In genomic region chr17:64357191-64357981, GRCh38 we compare ENCODE assay signal across 9 cellular contexts. TPM values are rescaled to one million over a fixed set of nuclear protein-coding genes. Genes with fewer than 3 reads are reported as not detected.
DNase-seq lines count a peak whose midpoint lies in the region; ATAC-seq and TF ChIP-seq lines count a peak whose summit lies in the region.
"Had no signal": no experiment of that assay in that cellular context is flagged by ENCODE, and none has a peak within 500 bp of the region (broad histone marks: within the 10 kb centered on the region; RNA-seq: fewer than 3 reads in every experiment).

No MANE protein-coding gene starts in this region.

- WGBS in prostate gland, result 72% methylated on average over 11 of the region's 11 CpGs

- no peaks in the 10 kb centered on the region for H3K36me3 ChIP-seq in prostate gland
- H3K36me3 ChIP-seq: thoracic aorta had no signal

- H3K4me3 ChIP-seq in cardiac fibroblast (replicated peaks in 1 of 2; ENCODE audit: low read depth in 2 of 2, low read length in 2 of 2) (no peak overlapping the region), prostate gland (no peak overlapping the region)
- H3K4me3 ChIP-seq: thoracic aorta had no signal

- H3K4me1 ChIP-seq in prostate gland (replicated peaks), result no peaks in the 10 kb centered on the region

- ATAC-seq in GM21576 (IDR thresholded peaks at IDR 0.05; ENCODE audit: unreplicated experiment) (no peak), GM19351 (IDR thresholded peaks at IDR 0.05; ENCODE audit: unreplicated experiment) (no peak)

- intact Hi-C loops in prostate gland (cut with DNase I), result loop anchor here (2.0 kb wide), 1 partner anchor 31 kb away; no protein-coding TSS in a partner anchor

- no peaks in the 10 kb centered on the region for H3K9me3 ChIP-seq in prostate gland
- H3K9me3 ChIP-seq: thoracic aorta had no signal

- no peak overlapping the region for H3K27ac ChIP-seq in prostate gland
- H3K27ac ChIP-seq: thoracic aorta had no signal

- peak; percentile 24 for TF ChIP-seq CTCF in cardiac fibroblast (IDR thresholded peaks at IDR 0.05; ENCODE audit: low read depth, low read length)
- TF ChIP-seq CTCF in prostate gland (IDR thresholded peaks at IDR 0.05), result no peak

- no peaks in the 10 kb centered on the region for H3K27me3 ChIP-seq in prostate gland (replicated peaks; ENCODE audit: insufficient read depth)

- TF ChIP-seq POLR2A in prostate gland (IDR thresholded peaks at IDR 0.05), result no peak

- DNase-seq in AG20443 (ENCODE audit: low spot score) (peak; percentile 95), NCI-H2171 (lab: John Stamatoyannopoulos, UW) (peak; percentile 80), cardiac fibroblast (ENCODE audit: low read depth in 2 of 2) (peak; percentile 99), middle frontal gyrus (ENCODE audit: extremely low spot score, low spot score) (peak; percentile 67), prostate gland (ENCODE audit: low spot score) (no peak)
- no peak for DNase-seq in activated CD4-positive, alpha-beta T cell treated with anti-CD3 and anti-CD28 coated beads for 48 hours

RNA-seq across cellular contexts. Expression of gene PECAM1, which starts 33.3 kb away (rescaled TPM):
- 10 to 100 TPM; 22.0 to 57.9 TPM for total RNA-seq in prostate gland

Comparison
In these comparisons a context has a peak if more than half of its experiments do, and no peak if none do; other contexts are left out.
1. DNase-seq: peak in AG20443 (single experiment), NCI-H2171 (single experiment), cardiac fibroblast (2 of 2) and middle frontal gyrus (single experiment); none in activated CD4-positive, alpha-beta T cell treated with anti-CD3 and anti-CD28 coated beads for 48 hours (single experiment) and prostate gland (single experiment).